11 cellular contexts compared by ENCODE assay signal in the genomic region with DNA sequence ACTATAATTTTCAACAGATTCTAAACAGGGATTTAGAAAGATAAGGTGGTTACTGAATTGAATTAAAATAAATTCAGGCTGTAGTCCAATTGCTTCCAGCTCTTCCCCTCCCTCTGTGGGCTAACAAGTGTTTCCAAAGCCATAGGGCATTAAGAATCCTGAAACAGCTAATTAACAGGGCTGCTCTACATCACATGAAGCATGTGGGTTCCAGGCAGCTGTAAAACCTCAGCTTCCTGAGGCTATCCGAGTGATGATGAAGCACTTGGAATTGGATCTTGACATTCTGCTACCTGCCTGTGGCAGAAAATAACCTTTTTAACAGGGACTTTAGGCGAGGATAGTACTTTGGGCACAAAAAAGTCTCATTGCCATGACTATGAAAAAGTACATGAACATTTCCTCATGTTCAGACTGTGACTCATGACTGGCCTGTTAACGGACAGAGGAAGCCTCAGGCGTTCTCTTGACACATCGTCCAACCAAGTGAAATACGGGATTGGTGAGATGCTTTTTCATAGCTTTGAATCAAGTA.
A peak's percentile ranks its signal among the peaks of the same experiment; 100 is the strongest.
DNase-seq lines count a peak whose midpoint lies in the region; ATAC-seq and TF ChIP-seq lines count a peak whose summit lies in the region.
"Had no signal": no experiment of that assay in that cellular context is flagged by ENCODE, and none has a peak within 500 bp of the region (broad histone marks: within the 10 kb centered on the region; RNA-seq: fewer than 3 reads in every experiment).

No MANE protein-coding gene starts in this region.

- H3K27me3 ChIP-seq in PC-3 (ENCODE audit: low read length) (no peaks in the 10 kb centered on the region), esophagus squamous epithelium (no peaks in the 10 kb centered on the region), adrenal gland (no peaks in the 10 kb centered on the region)
- H3K27me3 ChIP-seq: Peyer's patch had no signal

- no peaks in the 10 kb centered on the region for H4K20me1 ChIP-seq in PC-3 (ENCODE audit: low read length)

- H3K4me3 ChIP-seq in PC-3 (ENCODE audit: low read length) (no peak overlapping the region), epithelial cell of esophagus (ENCODE audit: low read length) (no peak overlapping the region), esophagus squamous epithelium (no peak overlapping the region), adrenal gland (no peak overlapping the region)
- H3K4me3 ChIP-seq: Peyer's patch had no signal

- H3K36me3 ChIP-seq in PC-3 (ENCODE audit: low read depth, low read length) (no peaks in the 10 kb centered on the region), esophagus squamous epithelium (no peaks in the 10 kb centered on the region), adrenal gland (replicated peaks in 1 of 2) (no peaks in the 10 kb centered on the region)
- H3K36me3 ChIP-seq: Peyer's patch had no signal

- peak overlapping the region; percentile 86 for H3K27ac ChIP-seq in PC-3 (ENCODE audit: low read length)
- H3K27ac ChIP-seq in esophagus squamous epithelium, result peak overlapping the region in 2 of 4 donors; percentile 9 to 16
- no peak overlapping the region for H3K27ac ChIP-seq in adrenal gland
- H3K27ac ChIP-seq: Peyer's patch had no signal

- WGBS in esophagus squamous epithelium, 2 donors, result 20 to 49% methylated on average over 5 to 6 of the region's 6 CpGs
- WGBS in adrenal gland, 4 donors, result 39 to 62% (median 54%) methylated on average over 6 of the region's 6 CpGs

- TF ChIP-seq CTCF in PC-3 (conservative IDR thresholded peaks at IDR 0.05; ENCODE audit: low read depth, low read length) (no peak), epithelial cell of esophagus (IDR thresholded peaks at IDR 0.05; ENCODE audit: insufficient read depth, low read depth, low read length, missing control alignments) (no peak), esophagus squamous epithelium (IDR thresholded peaks at IDR 0.05) (no peak), adrenal gland (IDR thresholded peaks at IDR 0.05) (no peak)

- H3K9ac ChIP-seq in PC-3 (ENCODE audit: low read length), result peak overlapping the region; percentile 29; the same call in 1 of the 2 replicates

- no TSS peak for BruUV-seq in PC-3 (replicated peaks; lab: Mats Ljungman, UMichigan)

- H3K9me2 ChIP-seq in PC-3 (replicated peaks; ENCODE audit: low read length), result no peaks in the 10 kb centered on the region

- TF ChIP-seq POLR2A in esophagus squamous epithelium (IDR thresholded peaks at IDR 0.05), result no peak
- TF ChIP-seq POLR2A in adrenal gland (IDR thresholded peaks at IDR 0.05), result no peak

- intact Hi-C loops in PC-3 (cut with micrococcal nuclease) (no loop called here), esophagus squamous epithelium (cut with DNase I) (no loop called here), adrenal gland (cut with DNase I) (no loop called here)

- POLR2A ChIA-PET in PC-3 (lab: Charles Lee; ENCODE audit: unreplicated experiment), result no interaction called here

- H3K79me2 ChIP-seq in PC-3 (ENCODE audit: low read length), result no peaks in the 10 kb centered on the region

- 0 out of 2 replicates have a peak overlapping the region, but pooled peaks have one; percentile 16 for H2AFZ ChIP-seq in PC-3 (ENCODE audit: low read length)

- CTCF ChIA-PET in PC-3 (lab: Charles Lee), result no interaction called here

- DNase-seq in Daoy (ENCODE audit: low read depth) (peak; percentile 91), PC-3 (peak; percentile 81), epithelial cell of esophagus (ENCODE audit: low read depth) (peak; percentile 97), non-pigmented ciliary epithelial cell (ENCODE audit: low read depth) (peak; percentile 86), esophagus squamous epithelium (lab: John Stamatoyannopoulos, UW) (no peak), adrenal gland (no peak), middle frontal gyrus (ENCODE audit: extremely low spot score, low spot score) (no peak)
- DNase-seq: activated CD4-positive, alpha-beta T cell treated with anti-CD3 and anti-CD28 coated beads for 36 hours; activated naive CD4-positive, alpha-beta T cell treated with anti-CD3 and anti-CD28 coated beads, Interleukin-2, amount 50 U/mL, for 16 hours; Peyer's patch had no signal

- ATAC-seq in PC-3 (peak; percentile 75), GM21576 (IDR thresholded peaks at IDR 0.05; ENCODE audit: unreplicated experiment) (no peak)
- ATAC-seq: activated CD4-positive, alpha-beta T cell treated with anti-CD3 and anti-CD28 coated beads for 36 hours had no signal

- peaks cover 31% of the 10 kb centered on the region for H3K4me1 ChIP-seq in PC-3 (ENCODE audit: insufficient read depth, low read length)
- H3K4me1 ChIP-seq in esophagus squamous epithelium, result peaks cover 0 to 50% (median 7%) of the 10 kb centered on the region in 3 donors
- no peaks in the 10 kb centered on the region for H3K4me1 ChIP-seq in adrenal gland (replicated peaks in 1 of 2)
- H3K4me1 ChIP-seq: Peyer's patch had no signal

- H3K9me3 ChIP-seq in PC-3 (ENCODE audit: low read length) (no peaks in the 10 kb centered on the region), esophagus squamous epithelium (no peaks in the 10 kb centered on the region), adrenal gland (replicated peaks in 1 of 3) (no peaks in the 10 kb centered on the region)
- H3K9me3 ChIP-seq: Peyer's patch had no signal

- H3F3A ChIP-seq in PC-3 (ENCODE audit: low read length, unreplicated experiment), result no peaks in the 10 kb centered on the region

- H3K4me2 ChIP-seq in PC-3 (ENCODE audit: low read length), result peak overlapping the region; percentile 50; the same call in 1 of the 2 replicates

Comparison
In these comparisons a context has a peak if more than half of its experiments do, and no peak if none do; other contexts are left out.
1. DNase-seq: peak in Daoy (single experiment), PC-3 (single experiment), epithelial cell of esophagus (single experiment) and non-pigmented ciliary epithelial cell (single experiment); none in esophagus squamous epithelium (single experiment), adrenal gland (0 of 7) and middle frontal gyrus (single experiment).